In the genomic region with DNA sequence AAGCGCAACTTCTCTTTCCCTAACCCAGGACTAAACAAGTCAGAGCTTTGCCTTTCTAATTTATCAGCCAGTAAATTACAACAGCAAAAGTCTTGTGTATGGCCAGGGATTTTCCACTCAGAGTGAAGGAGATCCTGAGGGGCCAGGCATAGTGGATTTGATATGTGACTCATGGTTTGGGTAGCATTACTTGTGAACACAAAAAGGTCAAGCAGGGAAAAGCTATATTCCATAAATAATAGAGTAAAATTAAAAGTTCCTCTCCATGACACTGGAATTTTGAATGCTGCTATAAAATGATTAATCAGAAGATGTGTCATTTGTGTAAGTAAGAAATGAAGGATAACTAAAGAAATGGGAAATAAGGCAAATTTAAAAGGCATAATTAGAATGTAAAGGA, we compare ENCODE assay signal across 29 cellular contexts.
DNase-seq lines count a peak whose midpoint lies in the region; TF ChIP-seq lines count a peak whose summit lies in the region.
"Had no signal": no experiment of that assay in that cellular context is flagged by ENCODE, and none has a peak within 500 bp of the region (broad histone marks: within the 10 kb centered on the region; RNA-seq: fewer than 3 reads in every experiment).

No MANE protein-coding gene starts in this region.

- no peak for TF ChIP-seq EP300 in ovary (IDR thresholded peaks at IDR 0.05)

- H3K36me3 ChIP-seq in ovary: no peaks in the 10 kb centered on the region
- H3K36me3 ChIP-seq in neuronal stem cell (replicated peaks in 1 of 2; ENCODE audit: control insufficient read depth in 2 of 2, insufficient read depth in 2 of 2, low read length in 2 of 2): no peaks in the 10 kb centered on the region
- H3K36me3 ChIP-seq: brain microvascular endothelial cell, left lung, thyroid gland had no signal

- no peak overlapping the region for H2BK120ac ChIP-seq in neuronal stem cell (ENCODE audit: low read depth, low read length)

- intact Hi-C loops in ovary (cut with DNase I): no loop called here

- H2BK12ac ChIP-seq in neuronal stem cell (ENCODE audit: low read length): no peak overlapping the region

- no peak overlapping the region for H2BK15ac ChIP-seq in neuronal stem cell (ENCODE audit: low read length)

- no peaks in the 10 kb centered on the region for H3K4me1 ChIP-seq in ovary (ENCODE audit: insufficient read depth)
- H3K4me1 ChIP-seq in neuronal stem cell (ENCODE audit: control insufficient read depth in 2 of 2, insufficient read depth in 1 of 2, low read depth in 1 of 2, low read length in 2 of 2): peaks cover 0 to 4% of the 10 kb centered on the region in 2 donors
- H3K4me1 ChIP-seq: thyroid gland had no signal

- no peaks in the 10 kb centered on the region for H3K9me3 Mint-ChIP-seq in HFFc6
- H3K9me3 Mint-ChIP-seq: activated CD4-positive, alpha-beta T cell treated with anti-CD3 and anti-CD28 coated beads, Interleukin-2, amount 10 ng/mL, durations not matched to agents 7 days and 5 days; activated naive CD8-positive, alpha-beta T cell treated with anti-CD3 and anti-CD28 coated beads, Interleukin-2, amount 50 U/mL, for 24 hours; activated T-cell treated with anti-CD3 and anti-CD28 coated beads, Interleukin-2, amount 50 U/mL, for 4 hours; CD8-positive, alpha-beta T cell; naive thymus-derived CD4-positive, alpha-beta T cell; stimulated activated naive CD8-positive, alpha-beta T cell treated with anti-CD3 and anti-CD28 coated beads, Interleukin-15, amount 100 ng/mL, for 72 hours had no signal

- TF ChIP-seq POLR2A in ovary (IDR thresholded peaks at IDR 0.05): no peak

- H2BK5ac ChIP-seq in neuronal stem cell (ENCODE audit: low read length): no peak overlapping the region

- no peak overlapping the region for H3K14ac ChIP-seq in neuronal stem cell (ENCODE audit: low read length)

- H3K27me3 Mint-ChIP-seq in HFFc6 (ENCODE audit: insufficient read depth): peaks cover 3% of the 10 kb centered on the region
- H3K27me3 Mint-ChIP-seq: stimulated activated naive CD8-positive, alpha-beta T cell treated with anti-CD3 and anti-CD28 coated beads, Interleukin-15, amount 100 ng/mL, for 72 hours had no signal

- peak; percentile 27 for DNase-seq in A172 (ENCODE audit: low spot score)
- peak; percentile 22 for DNase-seq in HFFc6
- peak; percentile 3 for DNase-seq in astrocyte of the spinal cord (ENCODE audit: low read depth, low spot score)
- DNase-seq in iris pigment epithelial cell (ENCODE audit: low read depth): peak; percentile 63
- no peak for DNase-seq in DMS79 (lab: John Stamatoyannopoulos, UW)
- no peak for DNase-seq in effector CD8-positive, alpha-beta T cell (lab: John Stamatoyannopoulos, UW)
- DNase-seq in ovary: no peak
- no peak for DNase-seq in neuronal stem cell (ENCODE audit: low spot score)
- DNase-seq: activated CD4-positive, alpha-beta T cell treated with anti-CD3 and anti-CD28 coated beads, Interleukin-2, amount 10 ng/mL, durations not matched to agents 7 days and 5 days; activated gamma-delta T cell treated with Interleukin-2 at 50 U/mL for 16 hours; activated naive CD8-positive, alpha-beta T cell treated with anti-CD3 and anti-CD28 coated beads, Interleukin-2, amount 50 U/mL, for 24 hours; activated T-cell treated with anti-CD3 and anti-CD28 coated beads, Interleukin-2, amount 50 U/mL, for 4 hours; AML-193; brain microvascular endothelial cell; CD8-positive, alpha-beta T cell; DMS153; effector CD4-positive, alpha-beta T cell; hippocampal formation; Kasumi-1; left lung; naive thymus-derived CD4-positive, alpha-beta T cell; NCI-H1694; occipital lobe; stimulated activated naive CD8-positive, alpha-beta T cell treated with anti-CD3 and anti-CD28 coated beads, Interleukin-15, amount 100 ng/mL, for 72 hours; T-helper 9 cell; thyroid gland had no signal

- H3K4ac ChIP-seq in neuronal stem cell (ENCODE audit: low read length): no peak overlapping the region

- H3K4me3 ChIP-seq in astrocyte of the spinal cord (ENCODE audit: low read depth, low read length) (no peak overlapping the region), ovary (no peak overlapping the region), neuronal stem cell (ENCODE audit: low read length in 2 of 2) (no peak overlapping the region)
- H3K4me3 ChIP-seq: left lung, skin epidermis, thyroid gland had no signal

- 91 to 97% (median 92%) methylated on average over 1 of the region's 1 CpG for WGBS in ovary, 3 donors
- WGBS in neuronal stem cell (ENCODE audit: extremely low coverage in 2 of 2, insufficient read length in 2 of 2, insufficient replicate concordance in 1 of 2), 2 donors: no CpG with 5 or more reads among the region's 1 CpG

- H3K9ac ChIP-seq in neuronal stem cell (ENCODE audit: low read depth, low read length, poor library complexity): no peak overlapping the region

- H3K9me3 ChIP-seq in ovary (no peaks in the 10 kb centered on the region), neuronal stem cell (replicated peaks in 1 of 2; ENCODE audit: control insufficient read depth in 2 of 2, insufficient read depth in 1 of 2, low read depth in 1 of 2, low read length in 2 of 2) (no peaks in the 10 kb centered on the region)
- H3K9me3 ChIP-seq: left lung, thyroid gland had no signal

- in situ Hi-C loops in astrocyte of the spinal cord (cut with HindIII; ENCODE audit: low sequenced_read_pairs): no loop called here

- H3K4me3 Mint-ChIP-seq in HFFc6: peak overlapping the region; percentile 23; the same call in 1 of the 2 replicates
- H3K4me3 Mint-ChIP-seq: activated CD4-positive, alpha-beta T cell treated with anti-CD3 and anti-CD28 coated beads, Interleukin-2, amount 10 ng/mL, durations not matched to agents 7 days and 5 days; activated naive CD8-positive, alpha-beta T cell treated with anti-CD3 and anti-CD28 coated beads, Interleukin-2, amount 50 U/mL, for 24 hours; activated T-cell treated with anti-CD3 and anti-CD28 coated beads, Interleukin-2, amount 50 U/mL, for 4 hours; CD8-positive, alpha-beta T cell; mesothelial cell of epicardium; naive thymus-derived CD4-positive, alpha-beta T cell; stimulated activated naive CD8-positive, alpha-beta T cell treated with anti-CD3 and anti-CD28 coated beads, Interleukin-15, amount 100 ng/mL, for 72 hours had no signal

- H2AK5ac ChIP-seq in neuronal stem cell (ENCODE audit: low read depth, low read length): no peak overlapping the region

- no peak overlapping the region for H2AFZ ChIP-seq in neuronal stem cell (ENCODE audit: low read length)

- H4K8ac ChIP-seq in neuronal stem cell (ENCODE audit: low read depth, low read length): no peak overlapping the region

- H3K79me1 ChIP-seq in neuronal stem cell (ENCODE audit: low read depth, low read length): no peaks in the 10 kb centered on the region

- H3K27ac ChIP-seq in ovary (no peak overlapping the region), neuronal stem cell (replicated peaks; ENCODE audit: low read length) (no peak overlapping the region)
- H3K27ac ChIP-seq: 22Rv1, brain microvascular endothelial cell, left lung, skin epidermis, thyroid gland had no signal

- no peaks in the 10 kb centered on the region for H3K27me3 ChIP-seq in ovary
- H3K27me3 ChIP-seq in neuronal stem cell (ENCODE audit: control insufficient read depth in 3 of 3, insufficient read depth in 3 of 3, low read depth in 1 of 3, low read length in 3 of 3): no peaks in the 10 kb centered on the region
- H3K27me3 ChIP-seq: brain microvascular endothelial cell, left lung, thyroid gland had no signal

- peak overlapping the region; percentile 30; the same call in 1 of the 2 replicates for H3K27ac Mint-ChIP-seq in HFFc6
- H3K27ac Mint-ChIP-seq: activated CD4-positive, alpha-beta T cell treated with anti-CD3 and anti-CD28 coated beads, Interleukin-2, amount 10 ng/mL, durations not matched to agents 7 days and 5 days; activated naive CD8-positive, alpha-beta T cell treated with anti-CD3 and anti-CD28 coated beads, Interleukin-2, amount 50 U/mL, for 24 hours; CD8-positive, alpha-beta T cell; mesothelial cell of epicardium; naive thymus-derived CD4-positive, alpha-beta T cell; stimulated activated naive CD8-positive, alpha-beta T cell treated with anti-CD3 and anti-CD28 coated beads, Interleukin-15, amount 100 ng/mL, for 72 hours had no signal

- no peak for TF ChIP-seq CTCF in HFFc6 (IDR thresholded peaks at IDR 0.05)
- TF ChIP-seq CTCF in astrocyte of the spinal cord (IDR thresholded peaks at IDR 0.05; ENCODE audit: low read depth, low read length): no peak
- no peak for TF ChIP-seq CTCF in ovary (IDR thresholded peaks at IDR 0.05)

- H3K4me2 ChIP-seq in neuronal stem cell (ENCODE audit: insufficient read depth, low read length, poor library complexity, severe bottlenecking): no peak overlapping the region

- H4K91ac ChIP-seq in neuronal stem cell (ENCODE audit: low read depth, low read length, poor library complexity): no peak overlapping the region

- H3K36me3 Mint-ChIP-seq in HFFc6 (ENCODE audit: low read depth): no peaks in the 10 kb centered on the region
- H3K36me3 Mint-ChIP-seq: CD8-positive, alpha-beta T cell; mesothelial cell of epicardium; naive thymus-derived CD4-positive, alpha-beta T cell had no signal

- H3K23ac ChIP-seq in neuronal stem cell (ENCODE audit: low read depth, low read length, poor library complexity): no peak overlapping the region

- H3K18ac ChIP-seq in neuronal stem cell (ENCODE audit: low read length): no peak overlapping the region

- peaks cover 49% of the 10 kb centered on the region for H3K4me1 Mint-ChIP-seq in HFFc6 (ENCODE audit: low read depth)
- H3K4me1 Mint-ChIP-seq: activated CD4-positive, alpha-beta T cell treated with anti-CD3 and anti-CD28 coated beads, Interleukin-2, amount 10 ng/mL, durations not matched to agents 7 days and 5 days; stimulated activated naive CD8-positive, alpha-beta T cell treated with anti-CD3 and anti-CD28 coated beads, Interleukin-15, amount 100 ng/mL, for 72 hours had no signal

Comparison
In these comparisons a context has a peak if more than half of its experiments do, and no peak if none do; other contexts are left out.
1. DNase-seq: peak in A172 (single experiment), HFFc6 (single experiment), astrocyte of the spinal cord (single experiment) and iris pigment epithelial cell (single experiment); none in DMS79 (single experiment), effector CD8-positive, alpha-beta T cell (single experiment), ovary (0 of 5) and neuronal stem cell (single experiment).